ENCODE assay signal across 10 cellular contexts in genomic region chr10:102112210-102112817, GRCh38. TPM values are rescaled to one million over a fixed set of nuclear protein-coding genes. Genes with fewer than 3 reads are reported as not detected.
DNase-seq lines count a peak whose midpoint lies in the region; ATAC-seq and TF ChIP-seq lines count a peak whose summit lies in the region.
"Had no signal": no experiment of that assay in that cellular context is flagged by ENCODE, and none has a peak within 500 bp of the region (broad histone marks: within the 10 kb centered on the region; RNA-seq: fewer than 3 reads in every experiment).

No MANE protein-coding gene starts in this region.

- H3F3A ChIP-seq in DOHH2 (ENCODE audit: control insufficient read depth, insufficient read depth), result peaks cover 20% of the 10 kb centered on the region

- intact Hi-C loops in naive thymus-derived CD4-positive, alpha-beta T cell (cut with micrococcal nuclease), result no loop called here
- intact Hi-C loops in head of caudate nucleus (cut with DNase I), result no loop called here

- H3K79me2 ChIP-seq in DOHH2 (ENCODE audit: control insufficient read depth, low read length), result peaks cover 59% of the 10 kb centered on the region

- peak overlapping the region in 4 of 5 experiments; percentile 89 to 99 (median 96) for H3K27ac Mint-ChIP-seq in brain
- H3K27ac Mint-ChIP-seq in naive thymus-derived CD4-positive, alpha-beta T cell, result peak overlapping the region in 5 of 9 donors; percentile 17 to 86 (median 77)

- no peak overlapping the region for H3K27ac ChIP-seq in DOHH2 (ENCODE audit: low read depth, low read length)
- peak overlapping the region; percentile 81 for H3K27ac ChIP-seq in naive thymus-derived CD4-positive, alpha-beta T cell (ENCODE audit: low read depth, low read length)
- H3K27ac ChIP-seq: left lung had no signal

- H3K27me3 ChIP-seq in DOHH2 (ENCODE audit: control insufficient read depth, low read length), result no peaks in the 10 kb centered on the region
- H3K27me3 ChIP-seq in naive thymus-derived CD4-positive, alpha-beta T cell (ENCODE audit: control insufficient read depth in 2 of 2, insufficient read depth in 2 of 2, low read length in 2 of 2), result no peaks in the 10 kb centered on the region
- H3K27me3 ChIP-seq: left lung had no signal

- H3K4me3 Mint-ChIP-seq in brain, result peak overlapping the region; percentile 88 to 96 (median 93)
- H3K4me3 Mint-ChIP-seq in naive thymus-derived CD4-positive, alpha-beta T cell, result peak overlapping the region in 8 of 10 donors; percentile 5 to 97 (median 88)

- CTCF ChIA-PET in naive thymus-derived CD4-positive, alpha-beta T cell (lab: Charles Lee), result interaction anchor here (1.0 to 1.3 kb wide), 3 partner anchors 10 to 39 kb away, joined by 3 to 7 read pairs (median 3); no protein-coding TSS in a partner anchor

- peaks cover 25% of the 10 kb centered on the region for H4K20me1 ChIP-seq in DOHH2 (ENCODE audit: control insufficient read depth, insufficient read depth, low read depth, low read length)

- TF ChIP-seq CTCF in DOHH2 (IDR thresholded peaks at IDR 0.05; ENCODE audit: low read depth, low read length, poor library complexity, severe bottlenecking) (peak; percentile 48), brain (conservative IDR thresholded peaks at IDR 0.05) (peak in 1 of 2 experiments; percentile 20)

- no peaks in the 10 kb centered on the region for H3K9me2 ChIP-seq in DOHH2 (replicated peaks; ENCODE audit: control insufficient read depth, low read length)

- H3K36me3 ChIP-seq in DOHH2 (ENCODE audit: control insufficient read depth, low read length), result peaks cover 45% of the 10 kb centered on the region
- peaks cover 25 to 41% (median 26%) of the 10 kb centered on the region in 3 experiments for H3K36me3 ChIP-seq in naive thymus-derived CD4-positive, alpha-beta T cell (ENCODE audit: control insufficient read depth in 2 of 3, insufficient read depth in 3 of 3, low read length in 3 of 3)

- H3K4me2 ChIP-seq in DOHH2 (ENCODE audit: low read length), result peak overlapping the region; percentile 93

- peak; percentile 21 to 50 for DNase-seq in Kasumi-1 (lab: John Stamatoyannopoulos, UW)
- DNase-seq in naive thymus-derived CD4-positive, alpha-beta T cell, result no peak
- DNase-seq in foreskin melanocyte, result no peak
- no peak for DNase-seq in H4 (ENCODE audit: low spot score)
- DNase-seq in head of caudate nucleus, result no peak
- DNase-seq: left lung, Right ventricle myocardium superior had no signal

- H3K9me3 ChIP-seq in DOHH2 (ENCODE audit: control insufficient read depth, insufficient read depth, low read length), result no peaks in the 10 kb centered on the region
- no peaks in the 10 kb centered on the region for H3K9me3 ChIP-seq in naive thymus-derived CD4-positive, alpha-beta T cell (ENCODE audit: control insufficient read depth in 2 of 3, low read length in 3 of 3)
- H3K9me3 ChIP-seq: left lung had no signal

- no peak for ATAC-seq in naive thymus-derived CD4-positive, alpha-beta T cell
- ATAC-seq in HG02763 (IDR thresholded peaks at IDR 0.05; ENCODE audit: unreplicated experiment), result no peak
- ATAC-seq: left lung had no signal

- peaks cover 42% of the 10 kb centered on the region for H3K4me1 ChIP-seq in DOHH2 (ENCODE audit: control insufficient read depth, low read length)
- H3K4me1 ChIP-seq in naive thymus-derived CD4-positive, alpha-beta T cell (ENCODE audit: control insufficient read depth in 2 of 2, insufficient read depth in 2 of 2, low read length in 2 of 2), result peaks cover 33 to 42% of the 10 kb centered on the region in 2 donors

- H3K36me3 Mint-ChIP-seq in brain, result peaks cover 50% of the 10 kb centered on the region
- H3K36me3 Mint-ChIP-seq in naive thymus-derived CD4-positive, alpha-beta T cell, result peaks cover 0 to 36% (median 13%) of the 10 kb centered on the region in 5 donors

- peaks cover 10% of the 10 kb centered on the region for H3K27me3 Mint-ChIP-seq in brain
- H3K27me3 Mint-ChIP-seq in naive thymus-derived CD4-positive, alpha-beta T cell, result no peaks in the 10 kb centered on the region

- no peaks in the 10 kb centered on the region for H3K9me3 Mint-ChIP-seq in brain
- no peaks in the 10 kb centered on the region for H3K9me3 Mint-ChIP-seq in naive thymus-derived CD4-positive, alpha-beta T cell

- H3K4me3 ChIP-seq in DOHH2 (ENCODE audit: low read length), result no peak overlapping the region
- H3K4me3 ChIP-seq in naive thymus-derived CD4-positive, alpha-beta T cell (ENCODE audit: low read length), result peak overlapping the region; percentile 74

- POLR2A ChIA-PET in naive thymus-derived CD4-positive, alpha-beta T cell (lab: Charles Lee), result interaction anchor here (0.6 to 2.9 kb wide), 5 partner anchors 9 to 533 kb away, joined by 3 to 19 read pairs (median 10); partner anchors contain the start of gene NOLC1

- H3K4me1 Mint-ChIP-seq in brain, result peaks cover 56% of the 10 kb centered on the region
- peaks cover 37 to 57% (median 53%) of the 10 kb centered on the region in 7 donors for H3K4me1 Mint-ChIP-seq in naive thymus-derived CD4-positive, alpha-beta T cell

RNA-seq across cellular contexts. Expression of gene LDB1, which starts 7.9 kb away (rescaled TPM):
- polyA plus RNA-seq in brain (ENCODE audit: insufficient read depth, low read depth, low replicate concordance), result 56.2 TPM
- 100 to 1,000 TPM; 101 to 152 (median 115) TPM for total RNA-seq in naive thymus-derived CD4-positive, alpha-beta T cell
- polyA plus RNA-seq in naive thymus-derived CD4-positive, alpha-beta T cell, result 10 to 100 TPM; 26.2 to 45.8 TPM
- total RNA-seq in H4 (2014; rRNA removed; shearing (Covaris generic)), result 16.8 and 31.3 TPM in 2 replicates

RNA-seq across cellular contexts. Expression of gene PPRC1, which starts 20.5 kb away (rescaled TPM):
- polyA plus RNA-seq in brain (ENCODE audit: insufficient read depth, low read depth, low replicate concordance), result 15.8 TPM
- 10 to 100 TPM; 33.7 to 56.5 (median 40.6) TPM for total RNA-seq in naive thymus-derived CD4-positive, alpha-beta T cell
- 10 to 100 TPM in 1 of 2 donors, 1 to 10 TPM in 1; 9.7 to 31.0 TPM for polyA plus RNA-seq in naive thymus-derived CD4-positive, alpha-beta T cell
- 12.8 and 14.7 TPM in 2 replicates for total RNA-seq in H4 (2014; rRNA removed; shearing (Covaris generic))

RNA-seq across cellular contexts. Expression of gene NOLC1, which starts 39.9 kb away (rescaled TPM):
- polyA plus RNA-seq in brain (ENCODE audit: insufficient read depth, low read depth, low replicate concordance), result 124 TPM
- total RNA-seq in naive thymus-derived CD4-positive, alpha-beta T cell, result 10 to 100 TPM; 45.1 to 98.5 (median 58.8) TPM
- 10 to 100 TPM; 54.5 to 91.6 TPM for polyA plus RNA-seq in naive thymus-derived CD4-positive, alpha-beta T cell
- total RNA-seq in H4 (2014; rRNA removed; shearing (Covaris generic)), result 55.3 and 72.3 TPM in 2 replicates

RNA-seq across cellular contexts. Expression of gene HPS6, which starts 47.2 kb away (rescaled TPM):
- 6.3 TPM for polyA plus RNA-seq in brain (ENCODE audit: insufficient read depth, low read depth, low replicate concordance)
- total RNA-seq in naive thymus-derived CD4-positive, alpha-beta T cell, result 10 to 100 TPM; 12.1 to 24.2 (median 20.9) TPM
- 10 to 100 TPM; 13.8 to 29.9 TPM for polyA plus RNA-seq in naive thymus-derived CD4-positive, alpha-beta T cell
- total RNA-seq in H4 (2014; rRNA removed; shearing (Covaris generic)), result 6.3 and 16.8 TPM in 2 replicates

RNA-seq across cellular contexts. Expression of gene ARMH3, which starts 56.3 kb away (rescaled TPM):
- 11.3 TPM for polyA plus RNA-seq in brain (ENCODE audit: insufficient read depth, low read depth, low replicate concordance)
- 10 to 100 TPM; 26.7 to 34.0 (median 28.8) TPM for total RNA-seq in naive thymus-derived CD4-positive, alpha-beta T cell
- polyA plus RNA-seq in naive thymus-derived CD4-positive, alpha-beta T cell, result 10 to 100 TPM; 19.7 to 22.5 TPM
- total RNA-seq in H4 (2014; rRNA removed; shearing (Covaris generic)), result 3.1 and 6.3 TPM in 2 replicates

Comparison
In these comparisons a context has a peak if more than half of its experiments do, and no peak if none do; other contexts are left out.
1. DNase-seq: peak in Kasumi-1 (2 of 2); none in naive thymus-derived CD4-positive, alpha-beta T cell (0 of 9), foreskin melanocyte (single experiment), H4 (single experiment) and head of caudate nucleus (0 of 42).